In the genomic region with DNA sequence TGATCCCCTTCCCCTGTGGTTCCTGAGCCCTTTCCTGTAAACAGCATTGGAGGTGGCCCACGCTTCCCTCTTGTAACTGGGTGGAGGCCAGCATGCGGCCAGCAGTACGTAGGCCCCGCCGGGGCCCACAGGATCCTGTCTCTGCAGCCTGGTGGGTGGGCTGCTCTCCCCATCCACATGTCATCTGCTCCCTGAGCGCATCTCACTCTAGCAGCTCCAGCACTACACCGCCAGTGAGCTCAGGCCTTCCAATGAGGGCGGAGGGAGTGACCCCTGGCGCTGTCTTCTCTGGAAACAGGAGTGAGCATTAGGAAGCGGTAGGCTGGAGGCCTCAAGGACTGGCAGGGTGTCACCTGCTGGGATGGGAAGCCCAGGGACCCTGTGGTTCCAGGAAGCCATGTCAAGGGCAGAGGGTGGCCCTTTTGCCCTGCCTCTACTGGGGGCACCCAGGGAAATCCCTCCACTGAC, we compare ENCODE assay signal across 17 cellular contexts.
"Had no signal": no experiment of that assay in that cellular context is flagged by ENCODE, and none has a peak within 500 bp of the region (broad histone marks: within the 10 kb centered on the region; RNA-seq: fewer than 3 reads in every experiment).

No MANE protein-coding gene starts in this region.

- H3K36me3 Mint-ChIP-seq: activated naive CD4-positive, alpha-beta T cell treated with anti-CD3 and anti-CD28 coated beads, Interleukin-2, amount 50 U/mL, for 72 hours had no signal

- H3K27ac ChIP-seq: adrenal gland, gastroesophageal sphincter, heart right ventricle had no signal

- H3K27me3 Mint-ChIP-seq: stimulated activated naive CD8-positive, alpha-beta T cell treated with anti-CD3 and anti-CD28 coated beads, Interleukin-15, Interleukin-2, amounts not matched to agents 100 ng/mL and 50 ng/mL, for 24 hours had no signal

- H3K4me3 Mint-ChIP-seq: nephron progenitor cell; stimulated activated naive CD8-positive, alpha-beta T cell treated with anti-CD3 and anti-CD28 coated beads, Interleukin-15, Interleukin-2, amounts not matched to agents 100 ng/mL and 50 ng/mL, for 24 hours had no signal

- DNase-seq: activated CD8-positive, alpha-beta memory T cell treated with anti-CD3 and anti-CD28 coated beads for 24 hours; activated CD8-positive, alpha-beta memory T cell treated with anti-CD3 and anti-CD28 coated beads, Interleukin-2, amount 50 U/mL, for 48 hours; activated gamma-delta T cell treated with Interleukin-2 at 50 U/mL for 16 hours; activated T-cell treated with anti-CD3 and anti-CD28 coated beads, Interleukin-2, amount 50 U/mL, for 48 hours; adrenal gland; cerebellar nuclear complex; effector CD8-positive, alpha-beta T cell; heart right ventricle; kidney glomerular epithelial cell; nephron progenitor cell; occipital lobe; stimulated activated CD4-positive, alpha-beta T cell treated with anti-CD3 and anti-CD28 coated beads, Interleukin-2, amount 100 ng/mL, for 24 hours had no signal

- H3K4me3 ChIP-seq: adrenal gland, gastroesophageal sphincter, heart right ventricle had no signal

- H3K4me1 ChIP-seq: adrenal gland, gastroesophageal sphincter, heart right ventricle had no signal

- H3K27ac Mint-ChIP-seq: nephron progenitor cell; stimulated activated naive CD8-positive, alpha-beta T cell treated with anti-CD3 and anti-CD28 coated beads, Interleukin-15, Interleukin-2, amounts not matched to agents 100 ng/mL and 50 ng/mL, for 24 hours had no signal

- H3K36me3 ChIP-seq: adrenal gland had no signal

- H3K9me3 ChIP-seq: adrenal gland, gastroesophageal sphincter, heart right ventricle had no signal

- H3K9me3 Mint-ChIP-seq: activated naive CD4-positive, alpha-beta T cell treated with anti-CD3 and anti-CD28 coated beads, Interleukin-2, amount 50 U/mL, for 72 hours; nephron progenitor cell; stimulated activated naive CD8-positive, alpha-beta T cell treated with anti-CD3 and anti-CD28 coated beads, Interleukin-15, Interleukin-2, amounts not matched to agents 100 ng/mL and 50 ng/mL, for 24 hours had no signal

- H3K27me3 ChIP-seq: adrenal gland, gastroesophageal sphincter, heart right ventricle had no signal

- ATAC-seq: activated CD4-positive, CD25-positive, alpha-beta regulatory T cell treated with anti-CD3 and anti-CD28 coated beads, Interleukin-2, amount 50 U/mL, for 24 hours; activated naive CD4-positive, alpha-beta T cell treated with anti-CD3 and anti-CD28 coated beads, Interleukin-2, amount 50 U/mL, for 72 hours; esophagus mucosa; gastroesophageal sphincter had no signal
